Comparison of ENCODE assay signal across 1 cellular context in the genomic region with DNA sequence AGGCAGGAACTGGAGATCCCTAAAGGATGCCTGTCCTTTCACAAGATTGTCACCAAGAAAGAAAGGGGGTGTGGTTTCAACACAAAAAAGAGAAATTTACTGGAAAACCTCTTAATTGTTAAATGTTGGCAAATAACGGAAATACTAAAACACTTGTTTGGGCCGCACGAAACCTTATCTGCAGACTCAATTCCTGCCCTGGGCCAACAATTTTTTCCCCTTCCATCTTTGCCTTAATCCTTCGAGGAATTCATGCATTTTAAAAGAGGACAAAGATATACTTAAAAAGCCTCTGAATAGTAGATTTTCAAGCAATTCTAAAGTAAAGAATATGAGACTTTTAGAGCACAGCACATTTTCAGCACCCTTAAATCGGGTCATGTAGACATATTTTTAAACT.
TF ChIP-seq lines count a peak whose summit lies in the region.

No MANE protein-coding gene starts in this region.

TF ChIP-seq in GM23338, 12 proteins besides CTCF, POLR2A, EP300 and RAD21 (continued from another document):
- TF ChIP-seq, protein P1, sequence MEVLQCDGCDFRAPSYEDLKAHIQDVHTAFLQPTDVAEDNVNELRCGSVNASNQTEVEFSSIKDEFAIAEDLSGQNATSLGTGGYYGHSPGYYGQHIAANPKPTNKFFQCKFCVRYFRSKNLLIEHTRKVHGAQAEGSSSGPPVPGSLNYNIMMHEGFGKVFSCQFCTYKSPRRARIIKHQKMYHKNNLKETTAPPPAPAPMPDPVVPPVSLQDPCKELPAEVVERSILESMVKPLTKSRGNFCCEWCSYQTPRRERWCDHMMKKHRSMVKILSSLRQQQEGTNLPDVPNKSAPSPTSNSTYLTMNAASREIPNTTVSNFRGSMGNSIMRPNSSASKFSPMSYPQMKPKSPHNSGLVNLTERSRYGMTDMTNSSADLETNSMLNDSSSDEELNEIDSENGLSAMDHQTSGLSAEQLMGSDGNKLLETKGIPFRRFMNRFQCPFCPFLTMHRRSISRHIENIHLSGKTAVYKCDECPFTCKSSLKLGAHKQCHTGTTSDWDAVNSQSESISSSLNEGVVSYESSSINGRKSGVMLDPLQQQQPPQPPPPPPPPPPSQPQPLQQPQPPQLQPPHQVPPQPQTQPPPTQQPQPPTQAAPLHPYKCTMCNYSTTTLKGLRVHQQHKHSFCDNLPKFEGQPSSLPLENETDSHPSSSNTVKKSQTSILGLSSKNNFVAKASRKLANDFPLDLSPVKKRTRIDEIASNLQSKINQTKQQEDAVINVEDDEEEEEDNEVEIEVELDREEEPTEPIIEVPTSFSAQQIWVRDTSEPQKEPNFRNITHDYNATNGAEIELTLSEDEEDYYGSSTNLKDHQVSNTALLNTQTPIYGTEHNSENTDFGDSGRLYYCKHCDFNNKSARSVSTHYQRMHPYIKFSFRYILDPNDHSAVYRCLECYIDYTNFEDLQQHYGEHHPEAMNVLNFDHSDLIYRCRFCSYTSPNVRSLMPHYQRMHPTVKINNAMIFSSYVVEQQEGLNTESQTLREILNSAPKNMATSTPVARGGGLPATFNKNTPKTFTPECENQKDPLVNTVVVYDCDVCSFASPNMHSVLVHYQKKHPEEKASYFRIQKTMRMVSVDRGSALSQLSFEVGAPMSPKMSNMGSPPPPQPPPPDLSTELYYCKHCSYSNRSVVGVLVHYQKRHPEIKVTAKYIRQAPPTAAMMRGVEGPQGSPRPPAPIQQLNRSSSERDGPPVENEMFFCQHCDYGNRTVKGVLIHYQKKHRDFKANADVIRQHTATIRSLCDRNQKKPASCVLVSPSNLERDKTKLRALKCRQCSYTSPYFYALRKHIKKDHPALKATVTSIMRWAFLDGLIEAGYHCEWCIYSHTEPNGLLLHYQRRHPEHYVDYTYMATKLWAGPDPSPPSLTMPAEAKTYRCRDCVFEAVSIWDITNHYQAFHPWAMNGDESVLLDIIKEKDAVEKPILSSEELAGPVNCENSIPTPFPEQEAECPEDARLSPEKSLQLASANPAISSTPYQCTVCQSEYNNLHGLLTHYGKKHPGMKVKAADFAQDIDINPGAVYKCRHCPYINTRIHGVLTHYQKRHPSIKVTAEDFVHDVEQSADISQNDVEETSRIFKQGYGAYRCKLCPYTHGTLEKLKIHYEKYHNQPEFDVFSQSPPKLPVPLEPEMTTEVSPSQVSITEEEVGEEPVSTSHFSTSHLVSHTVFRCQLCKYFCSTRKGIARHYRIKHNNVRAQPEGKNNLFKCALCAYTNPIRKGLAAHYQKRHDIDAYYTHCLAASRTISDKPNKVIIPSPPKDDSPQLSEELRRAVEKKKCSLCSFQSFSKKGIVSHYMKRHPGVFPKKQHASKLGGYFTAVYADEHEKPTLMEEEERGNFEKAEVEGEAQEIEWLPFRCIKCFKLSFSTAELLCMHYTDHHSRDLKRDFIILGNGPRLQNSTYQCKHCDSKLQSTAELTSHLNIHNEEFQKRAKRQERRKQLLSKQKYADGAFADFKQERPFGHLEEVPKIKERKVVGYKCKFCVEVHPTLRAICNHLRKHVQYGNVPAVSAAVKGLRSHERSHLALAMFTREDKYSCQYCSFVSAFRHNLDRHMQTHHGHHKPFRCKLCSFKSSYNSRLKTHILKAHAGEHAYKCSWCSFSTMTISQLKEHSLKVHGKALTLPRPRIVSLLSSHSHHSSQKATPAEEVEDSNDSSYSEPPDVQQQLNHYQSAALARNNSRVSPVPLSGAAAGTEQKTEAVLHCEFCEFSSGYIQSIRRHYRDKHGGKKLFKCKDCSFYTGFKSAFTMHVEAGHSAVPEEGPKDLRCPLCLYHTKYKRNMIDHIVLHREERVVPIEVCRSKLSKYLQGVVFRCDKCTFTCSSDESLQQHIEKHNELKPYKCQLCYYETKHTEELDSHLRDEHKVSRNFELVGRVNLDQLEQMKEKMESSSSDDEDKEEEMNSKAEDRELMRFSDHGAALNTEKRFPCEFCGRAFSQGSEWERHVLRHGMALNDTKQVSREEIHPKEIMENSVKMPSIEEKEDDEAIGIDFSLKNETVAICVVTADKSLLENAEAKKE (CRISPR knock-in tag; IDR thresholded peaks at IDR 0.05), result no peak
- TF ChIP-seq JUNB (IDR thresholded peaks at IDR 0.05; ENCODE audit: unreplicated experiment) (no peak), CREB1 (CRISPR knock-in tag; IDR thresholded peaks at IDR 0.05; ENCODE audit: low read depth) (no peak), REST (IDR thresholded peaks at IDR 0.05; ENCODE audit: unreplicated experiment) (no peak), EZH2phosphoT487 (IDR thresholded peaks at IDR 0.05; ENCODE audit: unreplicated experiment) (no peak), STAT1 (IDR thresholded peaks at IDR 0.05; ENCODE audit: unreplicated experiment) (no peak), ZNF331 (CRISPR knock-in tag; IDR thresholded peaks at IDR 0.05; ENCODE audit: low read depth) (no peak), EZH2 (IDR thresholded peaks at IDR 0.05; ENCODE audit: low read depth, unreplicated experiment) (no peak), ETS1 (IDR thresholded peaks at IDR 0.05) (no peak)
